8 cellular contexts compared by ENCODE assay signal in the genomic region with DNA sequence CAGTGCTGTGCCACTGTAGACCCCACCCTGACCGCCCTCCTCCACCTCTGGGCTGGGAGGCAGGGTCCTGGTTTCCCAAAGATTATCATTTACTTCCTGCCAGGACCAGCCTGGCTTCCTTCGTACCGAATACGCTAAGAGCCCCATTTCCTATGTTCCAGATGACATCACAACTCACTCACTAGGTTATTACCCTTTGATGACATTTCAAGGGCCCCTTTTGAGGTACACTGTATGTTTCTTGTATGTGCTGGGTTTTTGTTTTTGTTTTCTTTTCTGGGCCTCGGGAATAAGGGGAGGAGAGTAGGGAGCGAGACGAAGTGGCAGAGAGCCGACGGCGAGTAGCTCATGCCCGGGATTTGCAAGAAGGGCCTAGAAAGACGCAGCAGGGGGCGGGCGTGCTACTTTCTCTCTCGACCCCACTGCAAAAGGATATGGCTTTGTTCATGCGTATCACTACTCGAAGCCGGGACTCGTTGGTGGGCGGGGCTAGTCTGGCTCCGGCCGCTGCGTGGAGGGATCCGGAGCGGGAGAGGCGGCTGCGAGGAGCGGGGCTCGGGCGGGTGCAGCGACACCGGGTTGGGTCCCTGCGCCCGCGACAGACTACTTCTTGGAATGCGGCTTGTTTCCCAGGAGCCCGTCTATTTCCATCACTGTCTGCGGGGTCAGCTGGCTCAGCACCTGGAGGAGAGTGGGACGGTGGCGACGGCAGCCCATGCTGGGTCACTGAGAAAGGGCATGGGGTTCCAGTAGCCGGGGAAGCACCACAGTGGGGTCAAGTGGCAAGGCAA. TPM values are rescaled to one million over a fixed set of nuclear protein-coding genes. Genes with fewer than 3 reads are reported as not detected.
DNase-seq lines count a peak whose midpoint lies in the region; ATAC-seq and TF ChIP-seq lines count a peak whose summit lies in the region.

No MANE protein-coding gene starts in this region.

- peak overlapping the region; percentile 29; the same call in 1 of the 2 replicates for H3K4me3 ChIP-seq in GM08714 (ENCODE audit: low read length)
- peak overlapping the region; percentile 53 to 64 for H3K4me3 ChIP-seq in ascending aorta
- peak overlapping the region; percentile 67 for H3K4me3 ChIP-seq in rectal smooth muscle tissue (ENCODE audit: low read length)
- H3K4me3 ChIP-seq in upper lobe of left lung = peak overlapping the region; percentile 24 to 58 (median 48)

- intact Hi-C loops in ascending aorta (cut with DNase I) = no loop called here

- H3K4me1 ChIP-seq in ascending aorta (peaks cover 3 to 8% of the 10 kb centered on the region in 2 donors), rectal smooth muscle tissue (ENCODE audit: control insufficient read depth, insufficient read depth, low read length) (no peaks in the 10 kb centered on the region), upper lobe of left lung (peaks cover 11 to 17% (median 14%) of the 10 kb centered on the region in 4 donors)

- TF ChIP-seq CTCF in ascending aorta (IDR thresholded peaks at IDR 0.05) (no peak), upper lobe of left lung (IDR thresholded peaks at IDR 0.05) (no peak)

- no peaks in the 10 kb centered on the region for H3K9me3 ChIP-seq in ascending aorta
- no peaks in the 10 kb centered on the region for H3K9me3 ChIP-seq in upper lobe of left lung

- TF ChIP-seq POLR2A in upper lobe of left lung (IDR thresholded peaks at IDR 0.05) = peak in 2 of 4 donors; percentile 57 to 87

- DNase-seq in T-helper 1 cell (peak; percentile 67 to 82 (median 75)), ascending aorta (ENCODE audit: low spot score in 2 of 2) (peak; percentile 43 to 90), hepatic stellate cell (ENCODE audit: low spot score) (peak; percentile 86), upper lobe of left lung (peak; percentile 90 to 95), SKM-1 (lab: John Stamatoyannopoulos, UW; ENCODE audit: unreplicated experiment) (no peak)

- no peaks in the 10 kb centered on the region for H3K36me3 ChIP-seq in ascending aorta
- H3K36me3 ChIP-seq in rectal smooth muscle tissue (ENCODE audit: control insufficient read depth, insufficient read depth, low read length) = no peaks in the 10 kb centered on the region
- H3K36me3 ChIP-seq in upper lobe of left lung = no peaks in the 10 kb centered on the region

- ATAC-seq in upper lobe of left lung (ENCODE audit: low FRiP score in 2 of 2) (peak; percentile 93 to 95), GM18502 (IDR thresholded peaks at IDR 0.05; ENCODE audit: poor library complexity, unreplicated experiment) (no peak)

- H3K27me3 ChIP-seq in ascending aorta (no peaks in the 10 kb centered on the region), rectal smooth muscle tissue (ENCODE audit: control insufficient read depth, insufficient read depth, low read length) (no peaks in the 10 kb centered on the region), upper lobe of left lung (no peaks in the 10 kb centered on the region)

- H3K27ac ChIP-seq in ascending aorta = peak overlapping the region; percentile 35 to 52
- no peak overlapping the region for H3K27ac ChIP-seq in rectal smooth muscle tissue (ENCODE audit: low read depth, low read length)
- H3K27ac ChIP-seq in upper lobe of left lung = peak overlapping the region; percentile 45 to 81 (median 76)

- WGBS in upper lobe of left lung, 2 donors = 4 to 10% methylated on average over 16 to 33 of the region's 42 CpGs

- H3K9ac ChIP-seq in rectal smooth muscle tissue (ENCODE audit: low read length) = peak overlapping the region; percentile 32

- TF ChIP-seq EP300 in upper lobe of left lung (IDR thresholded peaks at IDR 0.05) = no peak

RNA-seq across cellular contexts. Expression of a gene that starts 6.6 kb away (rescaled TPM):
- total RNA-seq in ascending aorta (0.32 TPM), upper lobe of left lung (10 to 100 TPM in 1 of 6 donors, 1 to 10 TPM in 5; 5.5 to 24.5 (median 6.3) TPM)

RNA-seq across cellular contexts. Expression of a gene that starts 7.0 kb away (rescaled TPM):
- not detected for total RNA-seq in ascending aorta
- total RNA-seq in upper lobe of left lung = 1 to 10 TPM; 4.2 to 10.0 (median 5.7) TPM

RNA-seq across cellular contexts. Expression of a gene that starts 9.1 kb away (rescaled TPM):
- 36.0 TPM for total RNA-seq in ascending aorta
- total RNA-seq in upper lobe of left lung = 100 to 1,000 TPM in 2 of 6 donors, 10 to 100 TPM in 4; 70.4 to 148 (median 95.8) TPM

RNA-seq across cellular contexts. Expression of a gene that starts 9.3 kb away (rescaled TPM):
- 13.7 TPM for total RNA-seq in ascending aorta
- total RNA-seq in upper lobe of left lung = 100 to 1,000 TPM in 2 of 6 donors, 10 to 100 TPM in 4; 50.6 to 216 (median 88.3) TPM

RNA-seq across cellular contexts. Expression of a gene that starts 34.1 kb away (rescaled TPM):
- total RNA-seq in ascending aorta = 102 TPM
- 100 to 1,000 TPM in 2 of 6 donors, 10 to 100 TPM in 4; 68.1 to 183 (median 91.3) TPM for total RNA-seq in upper lobe of left lung
